In the genomic region with DNA sequence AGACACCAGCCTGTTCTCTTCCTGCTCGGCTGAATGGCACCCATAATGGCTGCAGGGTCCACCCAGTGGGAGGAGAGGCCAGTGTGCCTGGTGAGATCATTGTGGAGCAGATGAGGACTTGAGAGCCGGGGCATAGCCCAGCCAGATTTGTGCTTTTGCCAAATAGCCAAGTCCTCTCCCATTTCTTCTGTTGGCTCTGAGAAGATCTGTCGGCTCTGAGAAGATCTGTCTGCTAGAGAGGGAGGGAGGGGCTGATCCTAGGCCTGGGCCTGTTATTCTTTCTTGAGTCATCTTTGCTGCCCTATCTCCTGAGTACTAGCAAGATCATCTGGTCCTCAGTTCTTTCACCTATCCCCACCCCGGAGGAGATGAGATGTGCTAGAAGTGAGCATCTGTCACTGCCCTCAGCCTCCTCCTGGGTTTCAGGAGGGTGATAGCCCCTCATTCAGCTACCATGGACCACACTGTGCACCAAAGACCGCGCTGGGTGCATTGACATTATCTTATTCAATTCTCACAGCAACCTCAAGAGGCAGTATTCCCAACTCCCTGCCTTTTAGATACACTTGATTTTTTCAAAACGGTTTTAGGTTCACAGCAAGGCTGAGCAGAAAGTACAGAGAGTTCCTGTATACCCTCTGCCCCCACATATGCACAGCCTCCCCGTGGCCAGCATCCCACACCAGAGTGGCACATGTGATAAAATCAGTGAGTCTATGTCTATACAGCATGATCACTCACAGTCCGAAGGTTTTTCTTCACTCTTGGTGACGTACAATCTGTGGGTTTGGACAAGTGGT, we compare ENCODE assay signal across 10 cellular contexts.
DNase-seq lines count a peak whose midpoint lies in the region; ATAC-seq, FAIRE-seq and TF ChIP-seq lines count a peak whose summit lies in the region.
"Had no signal": no experiment of that assay in that cellular context is flagged by ENCODE, and none has a peak within 500 bp of the region (broad histone marks: within the 10 kb centered on the region; RNA-seq: fewer than 3 reads in every experiment).

No MANE protein-coding gene starts in this region.

- H3K9me3 Mint-ChIP-seq in astrocyte (ENCODE audit: unreplicated experiment) = no peaks in the 10 kb centered on the region

- H3K4me1 ChIP-seq in astrocyte (ENCODE audit: insufficient read depth, low read length) = no peaks in the 10 kb centered on the region
- no peaks in the 10 kb centered on the region for H3K4me1 ChIP-seq in keratinocyte (ENCODE audit: control insufficient read depth, extremely low read depth, insufficient read depth, low read length)

- no peak overlapping the region for H3K4me3 Mint-ChIP-seq in astrocyte (ENCODE audit: unreplicated experiment)

- H3K9ac ChIP-seq in astrocyte (ENCODE audit: low read length) = no peak overlapping the region
- no peak overlapping the region for H3K9ac ChIP-seq in keratinocyte (ENCODE audit: control insufficient read depth, extremely low read depth, insufficient read depth, low read length)

- H3K79me2 ChIP-seq in astrocyte (ENCODE audit: insufficient read depth, low read length) = no peaks in the 10 kb centered on the region
- no peaks in the 10 kb centered on the region for H3K79me2 ChIP-seq in keratinocyte (ENCODE audit: control insufficient read depth, insufficient read depth, low read length)

- H3K36me3 ChIP-seq in astrocyte (ENCODE audit: insufficient read depth, low read length) (no peaks in the 10 kb centered on the region), keratinocyte (ENCODE audit: control insufficient read depth in 2 of 2, extremely low read depth in 1 of 2, insufficient read depth in 2 of 2, low read length in 2 of 2) (no peaks in the 10 kb centered on the region)

- no peaks in the 10 kb centered on the region for H4K20me1 ChIP-seq in astrocyte (ENCODE audit: insufficient read depth, low read length)
- H4K20me1 ChIP-seq in keratinocyte (ENCODE audit: control insufficient read depth, extremely low read depth, insufficient read depth, low read length) = no peaks in the 10 kb centered on the region

- ATAC-seq in GM21447 (IDR thresholded peaks at IDR 0.05; ENCODE audit: unreplicated experiment) (no peak), HG02623 (IDR thresholded peaks at IDR 0.05; ENCODE audit: unreplicated experiment) (no peak), GM21717 (IDR thresholded peaks at IDR 0.05; ENCODE audit: unreplicated experiment) (no peak)

- H3K27ac ChIP-seq in astrocyte (ENCODE audit: low read depth, low read length) (no peak overlapping the region), keratinocyte (ENCODE audit: control insufficient read depth, insufficient read depth, low read length) (no peak overlapping the region)
- H3K27ac ChIP-seq: skin epidermis had no signal

- no peaks in the 10 kb centered on the region for H3K4me1 Mint-ChIP-seq in astrocyte (ENCODE audit: low read depth, unreplicated experiment)

- H3K9me3 ChIP-seq in astrocyte (ENCODE audit: insufficient read depth, low read depth, low read length) (no peaks in the 10 kb centered on the region), keratinocyte (ENCODE audit: control insufficient read depth, low read depth, low read length) (no peaks in the 10 kb centered on the region)

- DNase-seq in AG10803 (ENCODE audit: low read depth) (peak; percentile 81), HFF-Myc (ENCODE audit: extremely low read depth, low read depth) (no peak), astrocyte (ENCODE audit: low read depth) (no peak), keratinocyte (ENCODE audit: low read depth, low spot score) (no peak), GOT3 (lab: John Stamatoyannopoulos, UW) (no peak)

- dilution Hi-C loops in keratinocyte (cut with MboI; ENCODE audit: extremely low pct_ligation_motif_present, low sequenced_read_pairs) = no loop called here

- no peaks in the 10 kb centered on the region for H3K27me3 ChIP-seq in astrocyte (ENCODE audit: insufficient read depth, low read length)
- H3K27me3 ChIP-seq in keratinocyte (ENCODE audit: control insufficient read depth, extremely low read depth, insufficient read depth, low read length) = no peaks in the 10 kb centered on the region

- no peaks in the 10 kb centered on the region for H3K36me3 Mint-ChIP-seq in astrocyte (ENCODE audit: low read depth, unreplicated experiment)

- H3K27ac Mint-ChIP-seq in astrocyte (ENCODE audit: unreplicated experiment) = no peak overlapping the region

- peak; percentile 57 for TF ChIP-seq CTCF in AG10803 (conservative IDR thresholded peaks at IDR 0.05; ENCODE audit: low read length)
- TF ChIP-seq CTCF in HFF-Myc (IDR thresholded peaks at IDR 0.05; ENCODE audit: low read depth, low read length, missing control alignments) = peak; percentile 47
- peak; percentile 47 for TF ChIP-seq CTCF in astrocyte (IDR thresholded peaks at IDR 0.05; ENCODE audit: insufficient read depth, low read depth, low read length)
- peak; percentile 26 to 60 (median 42) for TF ChIP-seq CTCF in keratinocyte (optimal IDR thresholded peaks at IDR 0.05 in 1 of 3, IDR thresholded peaks at IDR 0.05 in 1 of 3, conservative IDR thresholded peaks at IDR 0.05 in 1 of 3; ENCODE audit: extremely low read depth in 1 of 3, insufficient read depth in 2 of 3, low read length in 3 of 3)

- no peak overlapping the region for H3K4me3 ChIP-seq in AG10803 (ENCODE audit: low read length)
- H3K4me3 ChIP-seq in HFF-Myc (replicated peaks; ENCODE audit: low read depth, low read length) = no peak overlapping the region
- no peak overlapping the region for H3K4me3 ChIP-seq in astrocyte (ENCODE audit: insufficient read depth, low read depth, low read length)
- no peak overlapping the region for H3K4me3 ChIP-seq in keratinocyte (ENCODE audit: control insufficient read depth in 2 of 3, extremely low read depth in 1 of 3, insufficient read depth in 2 of 3, low read depth in 1 of 3, low read length in 3 of 3)
- H3K4me3 ChIP-seq: skin epidermis had no signal

- H3K27me3 Mint-ChIP-seq in astrocyte (ENCODE audit: low read depth, unreplicated experiment) = peaks cover 2% of the 10 kb centered on the region

- no peak overlapping the region for H3K4me2 ChIP-seq in astrocyte (ENCODE audit: low read length)
- no peak overlapping the region for H3K4me2 ChIP-seq in keratinocyte (ENCODE audit: control insufficient read depth, extremely low read depth, insufficient read depth, low read depth, low read length)

- FAIRE-seq in astrocyte (lab: Jason Lieb, UNC) (no peak), keratinocyte (lab: Jason Lieb, UNC) (no peak)
- FAIRE-seq: GM18507 had no signal

- no peak overlapping the region for H2AFZ ChIP-seq in astrocyte (ENCODE audit: low read depth, low read length)
- no peak overlapping the region for H2AFZ ChIP-seq in keratinocyte (ENCODE audit: control insufficient read depth, low read length)

- H3K9me1 ChIP-seq in keratinocyte (ENCODE audit: control insufficient read depth, extremely low read depth, insufficient read depth, low read length) = no peaks in the 10 kb centered on the region
